Comparison of ENCODE assay signal across 1 cellular context in the genomic region with DNA sequence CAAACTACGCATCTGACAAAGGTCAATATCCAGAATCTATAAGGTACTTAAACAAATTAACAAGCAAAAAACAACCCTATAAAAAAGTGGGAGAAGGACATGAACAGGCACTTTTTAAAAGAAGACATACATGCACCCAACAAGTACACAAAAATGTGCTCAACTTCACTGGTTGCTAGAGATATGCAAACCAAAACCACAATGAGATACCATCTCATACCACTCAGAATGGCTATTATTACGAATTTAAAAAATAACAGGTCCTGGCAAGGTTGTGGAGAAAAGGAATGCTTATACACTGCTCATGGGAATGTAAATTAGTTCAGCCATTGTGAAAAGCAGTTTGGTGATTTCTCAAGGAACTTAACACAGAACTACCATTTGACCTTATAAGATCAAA.
TF ChIP-seq lines count a peak whose summit lies in the region.

No MANE protein-coding gene starts in this region.

TF ChIP-seq in WTC11, 78 proteins besides CTCF, POLR2A, EP300 and RAD21 (continued from another document):
- TF ChIP-seq, protein P1, sequence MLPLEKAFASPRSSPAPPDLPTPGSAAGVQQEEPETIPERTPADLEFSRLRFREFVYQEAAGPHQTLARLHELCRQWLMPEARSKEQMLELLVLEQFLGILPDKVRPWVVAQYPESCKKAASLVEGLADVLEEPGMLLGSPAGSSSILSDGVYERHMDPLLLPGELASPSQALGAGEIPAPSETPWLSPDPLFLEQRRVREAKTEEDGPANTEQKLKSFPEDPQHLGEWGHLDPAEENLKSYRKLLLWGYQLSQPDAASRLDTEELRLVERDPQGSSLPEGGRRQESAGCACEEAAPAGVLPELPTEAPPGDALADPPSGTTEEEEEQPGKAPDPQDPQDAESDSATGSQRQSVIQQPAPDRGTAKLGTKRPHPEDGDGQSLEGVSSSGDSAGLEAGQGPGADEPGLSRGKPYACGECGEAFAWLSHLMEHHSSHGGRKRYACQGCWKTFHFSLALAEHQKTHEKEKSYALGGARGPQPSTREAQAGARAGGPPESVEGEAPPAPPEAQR (CRISPR knock-in tag; IDR thresholded peaks at IDR 0.05) = no peak
- TF ChIP-seq FOXJ3 (CRISPR knock-in tag; IDR thresholded peaks at IDR 0.05; ENCODE audit: borderline replicate concordance) (no peak), ZNF121 (CRISPR knock-in tag; IDR thresholded peaks at IDR 0.05) (no peak), ESRRA (CRISPR knock-in tag; IDR thresholded peaks at IDR 0.05; ENCODE audit: borderline replicate concordance) (no peak), NFATC4 (CRISPR knock-in tag; IDR thresholded peaks at IDR 0.05) (no peak), ETV6 (CRISPR knock-in tag; IDR thresholded peaks at IDR 0.05) (no peak), ZNF138 (CRISPR knock-in tag; conservative IDR thresholded peaks at IDR 0.05) (no peak), CREM (CRISPR knock-in tag; IDR thresholded peaks at IDR 0.05) (no peak)
